Comparison of ENCODE assay signal across 13 cellular contexts in the genomic region with DNA sequence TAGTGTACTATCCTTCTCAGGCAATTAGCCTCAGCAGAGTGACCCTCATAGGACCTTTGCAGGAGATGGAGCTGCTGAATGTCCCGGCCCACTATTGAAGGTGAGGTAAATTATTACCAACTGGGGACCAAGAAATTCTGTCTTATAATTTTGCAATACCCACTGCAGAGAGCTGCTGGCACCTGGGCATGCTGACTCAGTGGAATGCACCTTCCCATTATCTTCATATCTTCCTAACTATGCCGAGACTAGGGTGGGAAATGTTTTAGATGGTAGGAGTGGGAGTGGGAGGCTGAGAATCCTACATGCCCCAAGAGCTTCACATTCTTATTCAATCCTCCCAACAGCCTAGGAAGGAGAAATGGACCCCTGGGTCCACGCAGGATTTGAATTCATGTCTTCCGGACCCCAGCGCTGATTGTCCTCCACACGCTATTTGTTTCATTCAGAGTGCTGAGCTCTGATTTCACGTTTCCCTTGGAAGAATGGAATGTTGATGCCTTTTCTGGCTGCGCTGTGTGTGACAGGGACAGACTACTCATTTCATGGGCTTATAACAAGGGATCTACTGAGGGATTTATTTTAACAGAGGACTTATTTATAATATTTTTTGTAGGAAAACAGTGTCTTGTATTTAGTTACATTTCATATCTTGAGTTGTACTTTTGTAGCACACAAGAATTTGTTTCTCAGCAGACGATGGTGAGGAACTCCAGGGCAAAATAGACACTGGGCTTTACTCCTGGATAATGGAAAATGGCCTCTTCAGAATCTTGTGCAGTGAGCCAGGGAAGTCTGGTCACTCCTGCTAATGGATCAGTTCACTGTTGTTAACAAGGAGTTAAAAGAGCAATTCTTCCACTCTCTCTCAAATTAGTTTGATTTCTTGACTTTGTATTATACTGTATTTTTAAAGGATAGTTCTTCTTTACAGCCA.
A peak's percentile ranks its signal among the peaks of the same experiment; 100 is the strongest.
DNase-seq lines count a peak whose midpoint lies in the region; ATAC-seq and TF ChIP-seq lines count a peak whose summit lies in the region.
"Had no signal": no experiment of that assay in that cellular context is flagged by ENCODE, and none has a peak within 500 bp of the region (broad histone marks: within the 10 kb centered on the region; RNA-seq: fewer than 3 reads in every experiment).

No MANE protein-coding gene starts in this region.

- H3K27me3 Mint-ChIP-seq in brain = no peaks in the 10 kb centered on the region
- H3K27me3 Mint-ChIP-seq in nephron (ENCODE audit: low read depth) = no peaks in the 10 kb centered on the region
- H3K27me3 Mint-ChIP-seq: dendritic cell treated with granulocyte-macrophage colony-stimulating factor and Interleukin-4, amounts not matched to agents 40 ng/mL and 50 ng/mL, for 4 days had no signal

- peak overlapping the region in 1 of 11 experiments; percentile 29; a peak in 1 of 22 replicates for H3K27ac ChIP-seq in BLaER1 treated with 17β-estradiol and CSF1 and Interleukin-3, amounts not matched to agents 10 nM and 100 nM
- H3K27ac ChIP-seq: VCaP had no signal

- H3K27me3 ChIP-seq in BLaER1 treated with 17β-estradiol and CSF1 and Interleukin-3, amounts not matched to agents 10 nM and 100 nM = no peaks in the 10 kb centered on the region

- H3K36me3 ChIP-seq in BLaER1 treated with 17β-estradiol and CSF1 and Interleukin-3, amounts not matched to agents 10 nM and 100 nM = peaks cover 0 to 48% (median 26%) of the 10 kb centered on the region in 11 experiments; a peak in 16 of 22 replicates

- H3K4me1 ChIP-seq in BLaER1 treated with 17β-estradiol and CSF1 and Interleukin-3, amounts not matched to agents 10 nM and 100 nM = peaks cover 45 to 63% (median 58%) of the 10 kb centered on the region in 10 experiments

- H3K9ac ChIP-seq in BLaER1 treated with 17β-estradiol and CSF1 and Interleukin-3, amounts not matched to agents 10 nM and 100 nM = peak overlapping the region in 1 of 11 experiments; percentile 32; a peak in 1 of 22 replicates

- no peak overlapping the region for H3K4me3 ChIP-seq in BLaER1 treated with 17β-estradiol and CSF1 and Interleukin-3, amounts not matched to agents 10 nM and 100 nM

- DNase-seq in NCI-H226 (peak; percentile 72), NCI-H2196 (lab: John Stamatoyannopoulos, UW; ENCODE audit: unreplicated experiment) (no peak), NCI-H2171 treated with DMSO at 0.1 percent for 48 hours (lab: John Stamatoyannopoulos, UW) (no peak), left lobe of liver (ENCODE audit: low spot score) (no peak)
- DNase-seq: activated gamma-delta T cell treated with Interleukin-2 at 50 U/mL for 16 hours, NCI-H446 treated with DMSO at 0.1 percent for 48 hours had no signal

- TF ChIP-seq CTCF in brain (conservative IDR thresholded peaks at IDR 0.05) (no peak), nephron (IDR thresholded peaks at IDR 0.05; ENCODE audit: unreplicated experiment in 3 of 3) (no peak)

- no peak for ATAC-seq in GM21529 (IDR thresholded peaks at IDR 0.05; ENCODE audit: unreplicated experiment)
- ATAC-seq in left lobe of liver = no peak

- H3K36me3 Mint-ChIP-seq in brain (peaks cover 63% of the 10 kb centered on the region), nephron (ENCODE audit: low read depth) (peaks cover 19% of the 10 kb centered on the region)

- H3K9me3 ChIP-seq in BLaER1 treated with 17β-estradiol and CSF1 and Interleukin-3, amounts not matched to agents 10 nM and 100 nM (replicated peaks in 1 of 11) = no peaks in the 10 kb centered on the region

- H3K9me3 Mint-ChIP-seq in brain (no peaks in the 10 kb centered on the region), nephron (no peaks in the 10 kb centered on the region)
- H3K9me3 Mint-ChIP-seq: CD14-positive monocyte; dendritic cell treated with granulocyte-macrophage colony-stimulating factor and Interleukin-4, amounts not matched to agents 40 ng/mL and 50 ng/mL, for 4 days had no signal

- no peak overlapping the region for H3K4me3 Mint-ChIP-seq in brain
- H3K4me3 Mint-ChIP-seq in nephron = no peak overlapping the region
- H3K4me3 Mint-ChIP-seq: CD14-positive monocyte; dendritic cell treated with granulocyte-macrophage colony-stimulating factor and Interleukin-4, amounts not matched to agents 40 ng/mL and 50 ng/mL, for 4 days had no signal

- H3K27ac Mint-ChIP-seq in brain (peak overlapping the region; percentile 15 to 97 (median 91)), nephron (peak overlapping the region; percentile 50 to 84 (median 55))

- H3K4me1 Mint-ChIP-seq in brain (peaks cover 90% of the 10 kb centered on the region), nephron (peaks cover 75% of the 10 kb centered on the region)

- H3K4me2 ChIP-seq in BLaER1 treated with 17β-estradiol and CSF1 and Interleukin-3, amounts not matched to agents 10 nM and 100 nM = peak overlapping the region; percentile 71 to 98 (median 87)

- H4K20me1 ChIP-seq in BLaER1 treated with 17β-estradiol and CSF1 and Interleukin-3, amounts not matched to agents 10 nM and 100 nM = peaks cover 0 to 75% (median 43%) of the 10 kb centered on the region in 11 experiments; a peak in 18 of 22 replicates
